8 cellular contexts compared by ENCODE assay signal in the genomic region with DNA sequence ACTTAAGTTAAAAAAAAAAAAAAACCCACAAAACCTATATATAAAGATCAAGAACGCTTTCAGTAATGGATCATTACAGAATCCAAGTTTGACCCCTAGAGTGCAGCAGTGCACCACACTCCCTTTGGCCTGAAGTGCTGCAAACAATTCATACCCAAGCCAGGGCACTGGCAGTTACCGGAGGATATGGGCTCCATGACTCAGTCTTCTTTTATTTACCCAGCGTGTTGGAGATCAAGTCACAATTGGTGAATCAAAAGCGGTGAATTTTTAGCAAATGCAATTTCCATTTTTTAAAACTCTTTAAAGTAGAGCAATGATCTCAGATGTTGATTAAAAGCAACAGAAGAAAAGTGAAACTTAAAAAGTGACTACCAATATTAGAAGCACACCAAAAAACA. TPM values are rescaled to one million over a fixed set of nuclear protein-coding genes. Genes with fewer than 3 reads are reported as not detected.
A peak's percentile ranks its signal among the peaks of the same experiment; 100 is the strongest.
DNase-seq lines count a peak whose midpoint lies in the region; ATAC-seq and TF ChIP-seq lines count a peak whose summit lies in the region.

No MANE protein-coding gene starts in this region.

- no peaks in the 10 kb centered on the region for H3K27me3 ChIP-seq in kidney epithelial cell (ENCODE audit: control insufficient read depth, insufficient read depth, low read length)

- peak; percentile 75 for TF ChIP-seq CTCF in kidney epithelial cell (IDR thresholded peaks at IDR 0.05; ENCODE audit: insufficient read depth, low read length, poor library complexity, severe bottlenecking)

- peak overlapping the region; percentile 59 for H3K4me3 Mint-ChIP-seq in central memory CD8-positive, alpha-beta T cell

- H3K9me3 Mint-ChIP-seq in central memory CD8-positive, alpha-beta T cell, result no peaks in the 10 kb centered on the region

- no peaks in the 10 kb centered on the region for H3K27me3 Mint-ChIP-seq in central memory CD8-positive, alpha-beta T cell

- DNase-seq in DMS 273 treated with DMSO at 0.1 percent for 48 hours (lab: John Stamatoyannopoulos, UW) (peak; percentile 18), NCI-H446 (lab: John Stamatoyannopoulos, UW) (peak; percentile 32 to 77), kidney epithelial cell (ENCODE audit: low read depth) (peak; percentile 61), NCI-H1048 (lab: John Stamatoyannopoulos, UW) (no peak)
- DNase-seq in activated CD4-positive, CD25-positive, alpha-beta regulatory T cell treated with anti-CD3 and anti-CD28 coated beads, Interleukin-2, amount 50 U/mL, for 72 hours, result peak; percentile 60
- peak; percentile 56 to 75 for DNase-seq in central memory CD8-positive, alpha-beta T cell (ENCODE audit: low spot score in 2 of 2)
- DNase-seq in stimulated activated CD4-positive, alpha-beta T cell treated with anti-CD3 and anti-CD28 coated beads, Interleukin-1b, Interleukin-23, amount 100 ng/mL, for 4 hours (ENCODE audit: low read depth in 2 of 2), result peak; percentile 45 to 71

- H3K27ac Mint-ChIP-seq in central memory CD8-positive, alpha-beta T cell (ENCODE audit: low read depth), result no peak overlapping the region

- ATAC-seq in HG02610 (IDR thresholded peaks at IDR 0.05; ENCODE audit: unreplicated experiment), result peak; percentile 72
- peak; percentile 98 for ATAC-seq in central memory CD8-positive, alpha-beta T cell (replicated peaks; ENCODE audit: extremely low read depth, poor library complexity, severe bottlenecking)

- peaks cover 27% of the 10 kb centered on the region for H3K4me1 Mint-ChIP-seq in central memory CD8-positive, alpha-beta T cell

- H3K4me3 ChIP-seq in kidney epithelial cell (ENCODE audit: low read depth, low read length), result no peak overlapping the region

- no peaks in the 10 kb centered on the region for H3K36me3 ChIP-seq in kidney epithelial cell (ENCODE audit: control insufficient read depth, insufficient read depth, low read length)

- H3K36me3 Mint-ChIP-seq in central memory CD8-positive, alpha-beta T cell (ENCODE audit: insufficient read depth), result peaks cover 22% of the 10 kb centered on the region

RNA-seq across cellular contexts. Expression of a gene that starts 46.5 kb away (rescaled TPM):
- total RNA-seq in kidney epithelial cell, result 20.7 and 21.4 TPM in 2 replicates
